In the genomic region with DNA sequence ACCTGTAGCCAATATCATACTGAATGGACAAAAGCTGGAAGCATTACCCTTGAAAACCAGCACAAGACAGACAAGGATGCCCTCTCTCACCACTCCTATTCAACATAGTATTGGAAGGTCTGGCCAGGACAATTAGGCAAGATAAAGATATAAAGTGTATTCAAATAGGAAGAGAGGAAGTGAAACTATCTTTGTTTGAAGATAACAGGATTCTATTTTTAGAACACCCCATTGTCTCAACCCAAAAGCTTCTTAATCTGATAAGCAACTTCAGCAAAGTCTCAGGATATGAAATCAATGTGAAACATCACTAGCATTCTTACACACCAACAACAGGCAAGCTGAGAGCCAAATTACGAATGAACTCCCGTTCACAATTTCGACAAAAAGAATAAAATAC, we compare ENCODE assay signal across 1 cellular context.
TF ChIP-seq lines count a peak whose summit lies in the region.

No MANE protein-coding gene starts in this region.

TF ChIP-seq in HepG2, 621 proteins besides CTCF, POLR2A, EP300 and RAD21:
- TF ChIP-seq IRF2 (CRISPR knock-in tag; IDR thresholded peaks at IDR 0.05) = no peak
- TF ChIP-seq, protein P1, sequence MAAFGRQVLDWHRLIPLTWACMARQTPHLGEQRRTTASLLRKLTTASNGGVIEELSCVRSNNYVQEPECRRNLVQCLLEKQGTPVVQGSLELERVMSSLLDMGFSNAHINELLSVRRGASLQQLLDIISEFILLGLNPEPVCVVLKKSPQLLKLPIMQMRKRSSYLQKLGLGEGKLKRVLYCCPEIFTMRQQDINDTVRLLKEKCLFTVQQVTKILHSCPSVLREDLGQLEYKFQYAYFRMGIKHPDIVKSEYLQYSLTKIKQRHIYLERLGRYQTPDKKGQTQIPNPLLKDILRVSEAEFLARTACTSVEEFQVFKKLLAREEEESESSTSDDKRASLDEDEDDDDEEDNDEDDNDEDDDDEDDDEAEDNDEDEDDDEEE (CRISPR knock-in tag; IDR thresholded peaks at IDR 0.05) = no peak
- TF ChIP-seq, protein P2, sequence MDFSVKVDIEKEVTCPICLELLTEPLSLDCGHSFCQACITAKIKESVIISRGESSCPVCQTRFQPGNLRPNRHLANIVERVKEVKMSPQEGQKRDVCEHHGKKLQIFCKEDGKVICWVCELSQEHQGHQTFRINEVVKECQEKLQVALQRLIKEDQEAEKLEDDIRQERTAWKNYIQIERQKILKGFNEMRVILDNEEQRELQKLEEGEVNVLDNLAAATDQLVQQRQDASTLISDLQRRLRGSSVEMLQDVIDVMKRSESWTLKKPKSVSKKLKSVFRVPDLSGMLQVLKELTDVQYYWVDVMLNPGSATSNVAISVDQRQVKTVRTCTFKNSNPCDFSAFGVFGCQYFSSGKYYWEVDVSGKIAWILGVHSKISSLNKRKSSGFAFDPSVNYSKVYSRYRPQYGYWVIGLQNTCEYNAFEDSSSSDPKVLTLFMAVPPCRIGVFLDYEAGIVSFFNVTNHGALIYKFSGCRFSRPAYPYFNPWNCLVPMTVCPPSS (IDR thresholded peaks at IDR 0.05) = no peak
- no peak for TF ChIP-seq TOPORS (CRISPR knock-in tag; IDR thresholded peaks at IDR 0.05)
- TF ChIP-seq, protein P3, sequence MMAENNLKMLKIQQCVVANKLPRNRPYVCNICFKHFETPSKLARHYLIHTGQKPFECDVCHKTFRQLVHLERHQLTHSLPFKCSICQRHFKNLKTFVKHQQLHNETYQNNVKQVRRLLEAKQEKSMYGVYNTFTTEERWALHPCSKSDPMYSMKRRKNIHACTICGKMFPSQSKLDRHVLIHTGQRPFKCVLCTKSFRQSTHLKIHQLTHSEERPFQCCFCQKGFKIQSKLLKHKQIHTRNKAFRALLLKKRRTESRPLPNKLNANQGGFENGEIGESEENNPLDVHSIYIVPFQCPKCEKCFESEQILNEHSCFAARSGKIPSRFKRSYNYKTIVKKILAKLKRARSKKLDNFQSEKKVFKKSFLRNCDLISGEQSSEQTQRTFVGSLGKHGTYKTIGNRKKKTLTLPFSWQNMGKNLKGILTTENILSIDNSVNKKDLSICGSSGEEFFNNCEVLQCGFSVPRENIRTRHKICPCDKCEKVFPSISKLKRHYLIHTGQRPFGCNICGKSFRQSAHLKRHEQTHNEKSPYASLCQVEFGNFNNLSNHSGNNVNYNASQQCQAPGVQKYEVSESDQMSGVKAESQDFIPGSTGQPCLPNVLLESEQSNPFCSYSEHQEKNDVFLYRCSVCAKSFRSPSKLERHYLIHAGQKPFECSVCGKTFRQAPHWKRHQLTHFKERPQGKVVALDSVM (CRISPR knock-in tag; IDR thresholded peaks at IDR 0.05) = no peak
- TF ChIP-seq, protein P4, sequence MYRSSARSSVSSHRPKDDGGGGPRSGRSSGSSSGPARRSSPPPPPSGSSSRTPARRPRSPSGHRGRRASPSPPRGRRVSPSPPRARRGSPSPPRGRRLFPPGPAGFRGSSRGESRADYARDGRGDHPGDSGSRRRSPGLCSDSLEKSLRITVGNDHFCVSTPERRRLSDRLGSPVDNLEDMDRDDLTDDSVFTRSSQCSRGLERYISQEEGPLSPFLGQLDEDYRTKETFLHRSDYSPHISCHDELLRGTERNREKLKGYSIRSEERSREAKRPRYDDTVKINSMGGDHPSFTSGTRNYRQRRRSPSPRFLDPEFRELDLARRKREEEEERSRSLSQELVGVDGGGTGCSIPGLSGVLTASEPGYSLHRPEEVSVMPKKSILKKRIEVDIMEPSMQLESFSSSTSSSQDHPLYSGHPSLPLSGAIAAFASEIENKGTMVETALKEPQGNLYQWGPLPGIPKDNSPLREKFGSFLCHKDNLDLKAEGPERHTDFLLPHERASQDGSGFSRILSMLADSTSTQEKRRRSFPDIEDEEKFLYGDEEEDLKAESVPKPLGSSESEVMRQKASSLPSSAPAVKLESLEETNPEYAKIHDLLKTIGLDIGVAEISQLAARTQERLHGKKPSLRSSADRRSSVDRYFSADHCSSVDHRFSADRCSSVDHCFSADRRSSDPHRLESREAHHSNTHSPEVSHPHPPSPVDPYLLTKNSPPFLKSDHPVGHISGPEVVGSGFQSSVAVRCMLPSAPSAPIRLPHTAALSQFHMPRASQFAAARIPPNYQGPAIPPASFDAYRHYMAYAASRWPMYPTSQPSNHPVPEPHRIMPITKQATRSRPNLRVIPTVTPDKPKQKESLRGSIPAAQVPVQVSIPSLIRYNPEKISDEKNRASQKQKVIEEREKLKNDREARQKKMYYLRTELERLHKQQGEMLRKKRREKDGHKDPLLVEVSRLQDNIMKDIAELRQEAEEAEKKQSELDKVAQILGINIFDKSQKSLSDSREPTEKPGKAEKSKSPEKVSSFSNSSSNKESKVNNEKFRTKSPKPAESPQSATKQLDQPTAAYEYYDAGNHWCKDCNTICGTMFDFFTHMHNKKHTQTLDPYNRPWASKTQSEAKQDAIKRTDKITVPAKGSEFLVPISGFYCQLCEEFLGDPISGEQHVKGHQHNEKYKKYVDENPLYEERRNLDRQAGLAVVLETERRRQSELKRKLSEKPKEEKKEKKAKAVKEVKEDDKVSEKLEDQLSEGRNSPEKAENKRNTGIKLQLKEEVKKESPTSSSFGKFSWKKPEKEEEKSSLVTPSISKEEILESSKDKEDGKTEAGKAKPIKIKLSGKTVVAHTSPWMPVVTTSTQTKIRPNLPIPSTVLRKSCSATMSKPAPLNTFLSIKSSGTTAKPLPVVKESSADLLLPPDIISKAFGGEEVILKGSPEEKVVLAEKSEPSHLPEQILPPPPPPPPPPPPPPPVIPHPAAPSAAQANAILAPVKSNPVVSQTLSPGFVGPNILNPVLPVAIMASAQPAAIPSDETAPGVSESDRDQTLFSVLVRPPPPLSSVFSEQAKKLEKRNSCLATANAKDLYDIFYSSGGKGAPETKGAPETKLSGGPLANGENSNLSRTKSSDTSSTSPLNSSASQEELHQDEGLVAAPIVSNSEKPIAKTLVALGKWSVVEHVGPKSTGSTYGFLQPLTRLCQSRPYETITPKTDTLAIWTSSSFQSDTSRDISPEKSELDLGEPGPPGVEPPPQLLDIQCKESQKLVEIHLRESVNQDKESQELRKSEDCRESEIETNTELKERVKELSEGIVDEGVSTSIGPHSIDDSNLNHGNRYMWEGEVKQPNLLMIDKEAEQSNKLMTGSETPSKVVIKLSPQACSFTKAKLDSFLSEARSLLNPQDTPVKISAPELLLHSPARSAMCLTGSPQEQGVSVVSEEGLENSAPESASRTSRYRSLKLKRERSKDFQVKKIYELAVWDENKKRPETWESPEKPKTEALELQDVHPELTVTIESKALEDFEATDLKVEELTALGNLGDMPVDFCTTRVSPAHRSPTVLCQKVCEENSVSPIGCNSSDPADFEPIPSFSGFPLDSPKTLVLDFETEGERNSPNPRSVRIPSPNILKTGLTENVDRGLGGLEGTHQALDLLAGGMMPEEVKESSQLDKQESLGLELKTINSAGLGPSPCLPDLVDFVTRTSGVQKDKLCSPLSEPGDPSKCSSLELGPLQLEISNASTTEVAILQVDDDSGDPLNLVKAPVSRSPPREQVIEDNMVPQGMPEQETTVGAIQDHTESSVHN (CRISPR knock-in tag; IDR thresholded peaks at IDR 0.05) = no peak
- no peak for TF ChIP-seq ZNF367 (CRISPR knock-in tag; IDR thresholded peaks at IDR 0.05; ENCODE audit: borderline replicate concordance)
- no peak for TF ChIP-seq ZNF552 (CRISPR knock-in tag; IDR thresholded peaks at IDR 0.05; ENCODE audit: borderline replicate concordance)
- TF ChIP-seq, protein P5, sequence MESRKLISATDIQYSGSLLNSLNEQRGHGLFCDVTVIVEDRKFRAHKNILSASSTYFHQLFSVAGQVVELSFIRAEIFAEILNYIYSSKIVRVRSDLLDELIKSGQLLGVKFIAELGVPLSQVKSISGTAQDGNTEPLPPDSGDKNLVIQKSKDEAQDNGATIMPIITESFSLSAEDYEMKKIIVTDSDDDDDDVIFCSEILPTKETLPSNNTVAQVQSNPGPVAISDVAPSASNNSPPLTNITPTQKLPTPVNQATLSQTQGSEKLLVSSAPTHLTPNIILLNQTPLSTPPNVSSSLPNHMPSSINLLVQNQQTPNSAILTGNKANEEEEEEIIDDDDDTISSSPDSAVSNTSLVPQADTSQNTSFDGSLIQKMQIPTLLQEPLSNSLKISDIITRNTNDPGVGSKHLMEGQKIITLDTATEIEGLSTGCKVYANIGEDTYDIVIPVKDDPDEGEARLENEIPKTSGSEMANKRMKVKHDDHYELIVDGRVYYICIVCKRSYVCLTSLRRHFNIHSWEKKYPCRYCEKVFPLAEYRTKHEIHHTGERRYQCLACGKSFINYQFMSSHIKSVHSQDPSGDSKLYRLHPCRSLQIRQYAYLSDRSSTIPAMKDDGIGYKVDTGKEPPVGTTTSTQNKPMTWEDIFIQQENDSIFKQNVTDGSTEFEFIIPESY (CRISPR knock-in tag; IDR thresholded peaks at IDR 0.05) = no peak
- TF ChIP-seq KLF15 (CRISPR knock-in tag; IDR thresholded peaks at IDR 0.05; ENCODE audit: borderline replicate concordance) = no peak
- TF ChIP-seq, protein P6, sequence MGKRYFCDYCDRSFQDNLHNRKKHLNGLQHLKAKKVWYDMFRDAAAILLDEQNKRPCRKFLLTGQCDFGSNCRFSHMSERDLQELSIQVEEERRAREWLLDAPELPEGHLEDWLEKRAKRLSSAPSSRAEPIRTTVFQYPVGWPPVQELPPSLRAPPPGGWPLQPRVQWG (CRISPR knock-in tag; IDR thresholded peaks at IDR 0.05; ENCODE audit: borderline replicate concordance, low read depth) = no peak
- TF ChIP-seq BHLHE40 (IDR thresholded peaks at IDR 0.05; ENCODE audit: low read length) = no peak
- no peak for TF ChIP-seq ZZZ3 (CRISPR knock-in tag; IDR thresholded peaks at IDR 0.05; ENCODE audit: borderline replicate concordance)
- no peak for TF ChIP-seq XBP1 (CRISPR knock-in tag; IDR thresholded peaks at IDR 0.05)
